ENCODE assay signal across 1 cellular context in the genomic region with DNA sequence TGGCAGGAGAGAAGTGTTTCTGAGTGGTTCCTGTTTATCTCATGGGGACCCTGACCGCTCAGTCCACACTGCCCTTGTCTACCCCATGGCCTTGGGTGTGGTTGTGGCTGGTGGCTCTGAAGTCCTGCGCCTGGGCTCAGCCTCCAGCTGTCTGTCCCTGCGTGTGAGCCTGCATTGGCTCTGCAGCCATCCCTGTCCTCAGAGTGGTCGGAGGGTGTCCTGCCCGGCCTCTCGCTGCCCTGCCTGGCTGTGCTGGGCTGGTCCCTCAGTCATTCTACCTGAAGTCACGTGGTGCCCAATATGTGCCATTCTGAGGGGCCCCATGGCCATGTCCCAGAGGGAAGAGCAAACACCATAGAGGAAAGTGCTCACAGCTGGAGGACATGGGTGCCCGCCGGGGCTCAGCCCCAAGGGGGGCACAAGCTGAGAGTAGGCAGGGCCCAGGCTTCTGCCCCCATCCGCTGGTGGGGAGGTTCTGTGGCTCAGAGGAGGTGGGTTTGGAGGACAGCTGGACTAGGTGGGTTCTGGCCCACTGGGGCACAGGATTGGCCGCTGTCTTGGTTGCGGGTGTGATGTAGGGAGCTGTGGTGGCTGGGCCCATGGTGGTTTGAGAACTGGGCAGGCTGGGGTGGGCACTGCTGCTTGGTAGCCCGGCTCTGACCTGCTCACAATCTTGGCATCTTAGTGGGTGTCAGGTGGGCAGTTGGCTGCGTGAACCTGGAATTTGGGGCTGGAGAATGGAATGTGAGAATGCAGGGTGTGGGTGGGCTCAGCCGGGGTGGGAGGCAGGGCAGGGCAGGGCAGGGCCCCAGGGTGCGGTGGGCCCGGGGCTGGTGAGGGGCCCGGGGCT.
TF ChIP-seq lines count a peak whose summit lies in the region.

No MANE protein-coding gene starts in this region.

TF ChIP-seq in GM12878, 131 proteins besides CTCF, POLR2A, EP300 and RAD21:
- TF ChIP-seq, protein P1, sequence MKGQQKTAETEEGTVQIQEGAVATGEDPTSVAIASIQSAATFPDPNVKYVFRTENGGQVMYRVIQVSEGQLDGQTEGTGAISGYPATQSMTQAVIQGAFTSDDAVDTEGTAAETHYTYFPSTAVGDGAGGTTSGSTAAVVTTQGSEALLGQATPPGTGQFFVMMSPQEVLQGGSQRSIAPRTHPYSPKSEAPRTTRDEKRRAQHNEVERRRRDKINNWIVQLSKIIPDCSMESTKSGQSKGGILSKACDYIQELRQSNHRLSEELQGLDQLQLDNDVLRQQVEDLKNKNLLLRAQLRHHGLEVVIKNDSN (IDR thresholded peaks at IDR 0.05; ENCODE audit: borderline replicate concordance, extremely low read length, insufficient read depth, low read depth, low read length) = peak; percentile 27
- TF ChIP-seq WRNIP1 (IDR thresholded peaks at IDR 0.05; ENCODE audit: borderline replicate concordance, low read depth, low read length) (no peak), SMAD5 (IDR thresholded peaks at IDR 0.05; ENCODE audit: low read depth) (no peak)
